ENCODE assay signal across 8 cellular contexts in genomic region chr12:106248849-106249371, GRCh38. TPM values are rescaled to one million over a fixed set of nuclear protein-coding genes. Genes with fewer than 3 reads are reported as not detected.
DNase-seq lines count a peak whose midpoint lies in the region; ATAC-seq and TF ChIP-seq lines count a peak whose summit lies in the region.

No MANE protein-coding gene starts in this region.

- TF ChIP-seq POLR2A in esophagus muscularis mucosa (IDR thresholded peaks at IDR 0.05; ENCODE audit: low read depth): no peak

- H3K4me1 ChIP-seq in HUES48 (ENCODE audit: control insufficient read depth, insufficient read depth, low read length) (peaks cover 12% of the 10 kb centered on the region), esophagus muscularis mucosa (peaks cover 34 to 43% (median 41%) of the 10 kb centered on the region in 4 donors)

- TF ChIP-seq EP300 in esophagus muscularis mucosa (IDR thresholded peaks at IDR 0.05): no peak

- DNase-seq in AG09309 (ENCODE audit: low read depth): no peak
- peak; percentile 75 for DNase-seq in activated CD8-positive, alpha-beta T cell treated with anti-CD3 and anti-CD28 coated beads for 36 hours
- no peak for DNase-seq in esophagus muscularis mucosa (ENCODE audit: extremely low spot score)
- no peak for DNase-seq in neural crest cell (ENCODE audit: low read depth, low spot score)
- no peak for DNase-seq in NCI-H2196 treated with DMSO at 0.1 percent for 48 hours (lab: John Stamatoyannopoulos, UW; ENCODE audit: unreplicated experiment)

- TF ChIP-seq CTCF in AG09309 (IDR thresholded peaks at IDR 0.05; ENCODE audit: control insufficient read depth, insufficient read depth, low read depth, low read length, missing control alignments): no peak
- no peak for TF ChIP-seq CTCF in activated CD8-positive, alpha-beta T cell treated with anti-CD3 and anti-CD28 coated beads for 36 hours (IDR thresholded peaks at IDR 0.05)
- TF ChIP-seq CTCF in esophagus muscularis mucosa (IDR thresholded peaks at IDR 0.05): no peak
- TF ChIP-seq CTCF in neural crest cell (conservative IDR thresholded peaks at IDR 0.05): no peak

- peak overlapping the region; percentile 85 for H3K27ac Mint-ChIP-seq in activated CD8-positive, alpha-beta T cell treated with anti-CD3 and anti-CD28 coated beads for 36 hours
- H3K27ac Mint-ChIP-seq in neural crest cell (ENCODE audit: unreplicated experiment): peak overlapping the region; percentile 62

- peaks cover 7% of the 10 kb centered on the region for H3K36me3 ChIP-seq in HUES48 (ENCODE audit: control insufficient read depth, insufficient read depth, low read length)
- no peaks in the 10 kb centered on the region for H3K36me3 ChIP-seq in esophagus muscularis mucosa

- intact Hi-C loops in activated CD8-positive, alpha-beta T cell treated with anti-CD3 and anti-CD28 coated beads for 36 hours (cut with micrococcal nuclease): no loop called here
- intact Hi-C loops in esophagus muscularis mucosa (cut with DNase I): loop anchor here (5.0 kb wide), 1 partner anchor 53 kb away; the partner anchor contains the start of gene TCP11L2

- ATAC-seq in activated CD8-positive, alpha-beta T cell treated with anti-CD3 and anti-CD28 coated beads for 36 hours: peak; percentile 73
- ATAC-seq in GM21576 (IDR thresholded peaks at IDR 0.05; ENCODE audit: unreplicated experiment) (no peak), GM18520 (IDR thresholded peaks at IDR 0.05; ENCODE audit: unreplicated experiment) (no peak)

- 27% methylated on average over 12 of the region's 12 CpGs for WGBS in esophagus muscularis mucosa

- no peaks in the 10 kb centered on the region for H3K27me3 Mint-ChIP-seq in activated CD8-positive, alpha-beta T cell treated with anti-CD3 and anti-CD28 coated beads for 36 hours
- no peaks in the 10 kb centered on the region for H3K27me3 Mint-ChIP-seq in neural crest cell (ENCODE audit: low read depth)

- POLR2A ChIA-PET in activated CD8-positive, alpha-beta T cell treated with anti-CD3 and anti-CD28 coated beads for 36 hours (lab: Charles Lee): interaction anchor here (0.9 to 1.6 kb wide), 6 partner anchors 10 to 58 kb away, joined by 3 to 4 read pairs (median 3); no protein-coding TSS in a partner anchor

- H3K36me3 Mint-ChIP-seq in activated CD8-positive, alpha-beta T cell treated with anti-CD3 and anti-CD28 coated beads for 36 hours (ENCODE audit: low read depth): peaks cover 2% of the 10 kb centered on the region
- H3K36me3 Mint-ChIP-seq in neural crest cell (ENCODE audit: low read depth): peaks cover 3% of the 10 kb centered on the region

- CTCF ChIA-PET in activated CD8-positive, alpha-beta T cell treated with anti-CD3 and anti-CD28 coated beads for 36 hours (lab: Charles Lee): interaction anchor here (1.0 to 2.0 kb wide), 3 partner anchors 23 to 52 kb away, joined by 3 to 12 read pairs (median 3); no protein-coding TSS in a partner anchor

- peak overlapping the region; percentile 71 for H3K4me3 Mint-ChIP-seq in activated CD8-positive, alpha-beta T cell treated with anti-CD3 and anti-CD28 coated beads for 36 hours
- H3K4me3 Mint-ChIP-seq in neural crest cell: peak overlapping the region; percentile 91

- no peaks in the 10 kb centered on the region for H3K27me3 ChIP-seq in HUES48 (ENCODE audit: control insufficient read depth, insufficient read depth, low read length)
- no peaks in the 10 kb centered on the region for H3K27me3 ChIP-seq in esophagus muscularis mucosa

- no peaks in the 10 kb centered on the region for H3K9me3 ChIP-seq in HUES48 (ENCODE audit: control insufficient read depth, insufficient read depth, low read length)
- H3K9me3 ChIP-seq in esophagus muscularis mucosa: no peaks in the 10 kb centered on the region

- H3K27ac ChIP-seq in HUES48 (ENCODE audit: low read depth, low read length) (peak overlapping the region; percentile 69), esophagus muscularis mucosa (replicated peaks in 1 of 4) (peak overlapping the region; percentile 93 to 100 (median 96))

- H3K4me3 ChIP-seq in AG09309 (ENCODE audit: control insufficient read depth, low read depth, low read length) (peak overlapping the region; percentile 57), HUES48 (ENCODE audit: low read depth, low read length) (peak overlapping the region; percentile 89), esophagus muscularis mucosa (peak overlapping the region; percentile 74 to 95 (median 86))

- H3K9me3 Mint-ChIP-seq in activated CD8-positive, alpha-beta T cell treated with anti-CD3 and anti-CD28 coated beads for 36 hours: no peaks in the 10 kb centered on the region
- H3K9me3 Mint-ChIP-seq in neural crest cell: no peaks in the 10 kb centered on the region

- peaks cover 21% of the 10 kb centered on the region for H3K4me1 Mint-ChIP-seq in activated CD8-positive, alpha-beta T cell treated with anti-CD3 and anti-CD28 coated beads for 36 hours (ENCODE audit: low read depth)
- peaks cover 41% of the 10 kb centered on the region for H3K4me1 Mint-ChIP-seq in neural crest cell

- H3K9ac ChIP-seq in HUES48 (ENCODE audit: low read depth, low read length): peak overlapping the region; percentile 56

RNA-seq across cellular contexts. Expression of gene CKAP4, which starts 1.1 kb away (rescaled TPM):
- 10 to 100 TPM; 15.2 to 16.3 TPM for total RNA-seq in activated CD8-positive, alpha-beta T cell treated with anti-CD3 and anti-CD28 coated beads for 36 hours
- total RNA-seq in esophagus muscularis mucosa (10 to 100 TPM; 28.7 to 51.6 (median 38.8) TPM), neural crest cell (99.4 and 102 TPM in 2 replicates)

RNA-seq across cellular contexts. Expression of gene TCP11L2, which starts 53.6 kb away (rescaled TPM):
- 10 to 100 TPM; 11.9 to 13.2 TPM for total RNA-seq in activated CD8-positive, alpha-beta T cell treated with anti-CD3 and anti-CD28 coated beads for 36 hours
- total RNA-seq in esophagus muscularis mucosa (10 to 100 TPM; 32.1 to 52.3 (median 39.5) TPM), neural crest cell (1.4 and 1.8 TPM in 2 replicates)
